12 cellular contexts compared by ENCODE assay signal in the genomic region with DNA sequence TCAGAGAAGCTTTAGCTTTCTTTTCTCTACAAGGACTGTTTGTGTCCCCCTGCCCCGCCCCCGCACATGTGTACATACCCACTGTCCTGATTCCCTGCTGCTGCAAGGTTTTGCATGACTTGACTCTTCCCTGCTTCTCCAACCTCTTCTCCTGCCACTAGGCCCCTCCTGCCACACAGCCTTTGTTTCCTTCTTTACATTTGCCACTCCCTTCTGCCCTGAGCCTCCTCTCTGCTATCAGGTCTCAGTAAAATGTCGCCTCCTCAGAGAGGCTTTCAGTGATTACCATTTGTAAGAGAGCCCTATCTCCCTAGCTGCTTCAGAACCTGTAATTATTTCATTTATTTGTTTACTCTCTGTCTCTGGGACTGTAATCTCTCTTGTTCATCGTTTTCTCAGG. TPM values are rescaled to one million over a fixed set of nuclear protein-coding genes. Genes with fewer than 3 reads are reported as not detected.
A peak's percentile ranks its signal among the peaks of the same experiment; 100 is the strongest.
DNase-seq lines count a peak whose midpoint lies in the region; ATAC-seq lines count a peak whose summit lies in the region.
"Had no signal": no experiment of that assay in that cellular context is flagged by ENCODE, and none has a peak within 500 bp of the region (broad histone marks: within the 10 kb centered on the region; RNA-seq: fewer than 3 reads in every experiment).

No MANE protein-coding gene starts in this region.

- ATAC-seq in HG03280 (IDR thresholded peaks at IDR 0.05; ENCODE audit: unreplicated experiment) = no peak
- ATAC-seq in HG02870 (IDR thresholded peaks at IDR 0.05; ENCODE audit: unreplicated experiment) = no peak
- ATAC-seq: psoas muscle had no signal

- DNase-seq in DMS153 (lab: John Stamatoyannopoulos, UW) = peak; percentile 54
- peak; percentile 80 to 95 (median 93) for DNase-seq in NCI-H1417 (lab: John Stamatoyannopoulos, UW)
- DNase-seq in NCI-H748 (lab: John Stamatoyannopoulos, UW; ENCODE audit: unreplicated experiment) = peak; percentile 98
- peak; percentile 53 for DNase-seq in iPS-NIHi11 (ENCODE audit: low spot score)
- no peak for DNase-seq in HT-29 (ENCODE audit: low spot score)
- DNase-seq in activated gamma-delta T cell treated with Interleukin-2 at 50 U/mL for 16 hours = no peak
- DNase-seq: activated naive CD4-positive, alpha-beta T cell treated with anti-CD3 and anti-CD28 coated beads, Interleukin-2, amount 10 ng/mL, durations not matched to agents 7 days and 5 days; foreskin melanocyte; psoas muscle; SK-N-SH had no signal

RNA-seq across cellular contexts. Expression of a gene that starts 56.4 kb away (rescaled TPM):
- total RNA-seq in HT-29 (2014; rRNA removed; shearing (Covaris generic)) = not detected in 2 replicates

Comparison
In these comparisons a context has a peak if more than half of its experiments do, and no peak if none do; other contexts are left out.
1. DNase-seq: peak in DMS153 (single experiment), NCI-H1417 (3 of 3), NCI-H748 (single experiment) and iPS-NIHi11 (single experiment); none in HT-29 (single experiment) and activated gamma-delta T cell treated with Interleukin-2 at 50 U/mL for 16 hours (single experiment).